2 cellular contexts compared by ENCODE assay signal in genomic region chr14:55568618-55569017, GRCh38.
TF ChIP-seq lines count a peak whose summit lies in the region.

No MANE protein-coding gene starts in this region.

TF ChIP-seq in A549, 52 proteins besides CTCF, POLR2A, EP300 and RAD21 (continued from another document):
- TF ChIP-seq ATOH8 (CRISPR knock-in tag; IDR thresholded peaks at IDR 0.05; ENCODE audit: low read depth) (no peak), SREBF2 (IDR thresholded peaks at IDR 0.05) (no peak), MAX (IDR thresholded peaks at IDR 0.05) (no peak)

TF ChIP-seq in WTC11, 78 proteins besides CTCF, POLR2A, EP300 and RAD21 (continued from another document):
- no peak for TF ChIP-seq PRDM15 (CRISPR knock-in tag; IDR thresholded peaks at IDR 0.05)
TF ChIP-seq in WTC11: peak in this region for 0.
